Comparison of ENCODE assay signal across 11 cellular contexts in genomic region chr12:57135487-57135886, GRCh38. TPM values are rescaled to one million over a fixed set of nuclear protein-coding genes. Genes with fewer than 3 reads are reported as not detected.
DNase-seq lines count a peak whose midpoint lies in the region; ATAC-seq and TF ChIP-seq lines count a peak whose summit lies in the region.
"Had no signal": no experiment of that assay in that cellular context is flagged by ENCODE, and none has a peak within 500 bp of the region (broad histone marks: within the 10 kb centered on the region; RNA-seq: fewer than 3 reads in every experiment).

No MANE protein-coding gene starts in this region.

- H3K4me3 Mint-ChIP-seq in neural crest cell = peak overlapping the region; percentile 11

- H3F3A ChIP-seq in PC-3 (ENCODE audit: low read length, unreplicated experiment) = no peaks in the 10 kb centered on the region

- BruUV-seq in A673 (replicated peaks; lab: Mats Ljungman, UMichigan) = no TSS peak
- BruUV-seq in PC-3 (replicated peaks; lab: Mats Ljungman, UMichigan) = no TSS peak

- H3K27me3 Mint-ChIP-seq in neural crest cell (ENCODE audit: low read depth) = no peaks in the 10 kb centered on the region

- intact Hi-C loops in A673 (cut with micrococcal nuclease; ENCODE audit: unreplicated experiment) (no loop called here), PC-3 (cut with micrococcal nuclease) (no loop called here)

- ATAC-seq in SK-N-SH treated with all-trans-retinoic acid at 6 μM for 48 hours (no peak), PC-3 (no peak), GM18858 (IDR thresholded peaks at IDR 0.05; ENCODE audit: unreplicated experiment) (no peak)
- ATAC-seq: A549 had no signal

- no peaks in the 10 kb centered on the region for H3K9me3 Mint-ChIP-seq in neural crest cell

- TF ChIP-seq CTCF in A673 (conservative IDR thresholded peaks at IDR 0.05; ENCODE audit: low read depth, low read length) (no peak), foreskin fibroblast (IDR thresholded peaks at IDR 0.05; ENCODE audit: low read depth, low read length) (no peak), neural crest cell (conservative IDR thresholded peaks at IDR 0.05) (no peak), PC-3 (conservative IDR thresholded peaks at IDR 0.05; ENCODE audit: low read depth, low read length) (no peak), BE2C (IDR thresholded peaks at IDR 0.05; ENCODE audit: low read depth, low read length) (no peak)

- no peaks in the 10 kb centered on the region for H3K9me2 ChIP-seq in PC-3 (replicated peaks; ENCODE audit: low read length)

- POLR2A ChIA-PET in A673 (lab: Charles Lee; ENCODE audit: low non-redundant PET) (no interaction called here), PC-3 (lab: Charles Lee; ENCODE audit: unreplicated experiment) (no interaction called here)

- H3K27ac ChIP-seq in A673 (ENCODE audit: low read depth, low read length, poor library complexity, severe bottlenecking) (peak overlapping the region; percentile 25), PC-3 (ENCODE audit: low read length) (no peak overlapping the region)

- H2AFZ ChIP-seq in PC-3 (ENCODE audit: low read length) = no peak overlapping the region

- H3K4me3 ChIP-seq in A673 (ENCODE audit: low read depth, low read length, poor library complexity, severe bottlenecking) = no peak overlapping the region
- peak overlapping the region; percentile 35 to 48 for H3K4me3 ChIP-seq in foreskin fibroblast (ENCODE audit: low read depth in 1 of 2, low read length in 2 of 2)
- H3K4me3 ChIP-seq in PC-3 (ENCODE audit: low read length) = no peak overlapping the region
- H3K4me3 ChIP-seq in BE2C (ENCODE audit: low read depth, low read length) = no peak overlapping the region
- H3K4me3 ChIP-seq: A549 had no signal

- H3K27me3 ChIP-seq in A673 (replicated peaks; ENCODE audit: insufficient read depth, low read depth, low read length, poor library complexity) = no peaks in the 10 kb centered on the region
- H3K27me3 ChIP-seq in PC-3 (ENCODE audit: low read length) = no peaks in the 10 kb centered on the region
- no peaks in the 10 kb centered on the region for H3K27me3 ChIP-seq in BE2C

- H3K36me3 ChIP-seq in A673 (ENCODE audit: insufficient read depth, low read length, poor library complexity, severe bottlenecking) = peaks cover 6% of the 10 kb centered on the region
- no peaks in the 10 kb centered on the region for H3K36me3 ChIP-seq in PC-3 (ENCODE audit: low read depth, low read length)
- peaks cover 6% of the 10 kb centered on the region; the same call in 1 of the 2 replicates for H3K36me3 ChIP-seq in BE2C

- no peak overlapping the region for H3K9ac ChIP-seq in PC-3 (ENCODE audit: low read length)

- H3K9me3 ChIP-seq in A673 (ENCODE audit: low read depth, low read length, poor library complexity, severe bottlenecking) (no peaks in the 10 kb centered on the region), PC-3 (ENCODE audit: low read length) (no peaks in the 10 kb centered on the region), BE2C (no peaks in the 10 kb centered on the region)
- H3K9me3 ChIP-seq: A549 had no signal

- H3K4me1 ChIP-seq in A673 (ENCODE audit: insufficient read depth, low read length, poor library complexity, severe bottlenecking) (peaks cover 11% of the 10 kb centered on the region), PC-3 (ENCODE audit: insufficient read depth, low read length) (peaks cover 13% of the 10 kb centered on the region; the same call in 1 of the 2 replicates), BE2C (no peaks in the 10 kb centered on the region; the same call in none of the 2 replicates)

- DNase-seq in A673 (ENCODE audit: low spot score) (no peak), foreskin fibroblast (peak in 1 of 2 donors; percentile 87), neural crest cell (ENCODE audit: low read depth, low spot score) (no peak), PC-3 (no peak), NCI-H82 (lab: John Stamatoyannopoulos, UW) (no peak), BE2C (no peak)
- DNase-seq: KBM-7; stimulated activated CD4-positive, alpha-beta T cell treated with anti-CD3 and anti-CD28 coated beads, Interleukin-2, amount 100 ng/mL, for 24 hours had no signal

- H3K4me1 Mint-ChIP-seq in neural crest cell = peaks cover 70% of the 10 kb centered on the region

- no peaks in the 10 kb centered on the region for H3K79me2 ChIP-seq in PC-3 (ENCODE audit: low read length)

- CTCF ChIA-PET in A673 (lab: Charles Lee) = interaction anchor here (0.6 kb wide), 1 partner anchor 66 kb away, joined by 4 read pairs; no protein-coding TSS in a partner anchor
- CTCF ChIA-PET in PC-3 (lab: Charles Lee) = no interaction called here

- peaks cover 4% of the 10 kb centered on the region for H3K36me3 Mint-ChIP-seq in neural crest cell (ENCODE audit: low read depth)

- no peak overlapping the region for H3K27ac Mint-ChIP-seq in neural crest cell (ENCODE audit: unreplicated experiment)

- H3K4me2 ChIP-seq in PC-3 (ENCODE audit: low read length) = no peak overlapping the region
- H3K4me2 ChIP-seq: A549 had no signal

- no peaks in the 10 kb centered on the region for H4K20me1 ChIP-seq in PC-3 (ENCODE audit: low read length)

TF ChIP-seq in SK-N-SH treated with all-trans-retinoic acid at 6 μM for 48 hours, 23 proteins besides CTCF, POLR2A, EP300 and RAD21:
- TF ChIP-seq ZFP30 (CRISPR knock-in tag; IDR thresholded peaks at IDR 0.05) (no peak), CREB5 (CRISPR knock-in tag; IDR thresholded peaks at IDR 0.05; ENCODE audit: low read depth) (no peak), TCF4 (CRISPR knock-in tag; IDR thresholded peaks at IDR 0.05; ENCODE audit: borderline replicate concordance) (peak; percentile 21; the same call in 1 of the 2 replicates), CSDC2 (CRISPR knock-in tag; IDR thresholded peaks at IDR 0.05) (no peak), RARB (CRISPR knock-in tag; IDR thresholded peaks at IDR 0.05) (no peak), BACH2 (CRISPR knock-in tag; IDR thresholded peaks at IDR 0.05; ENCODE audit: borderline replicate concordance) (no peak), CSRNP3 (CRISPR knock-in tag; IDR thresholded peaks at IDR 0.05) (no peak)

RNA-seq across cellular contexts. Expression of gene LRP1, which starts 7.2 kb away (rescaled TPM):
- total RNA-seq in A673 (2021) (31.0 and 43.6 TPM in 2 replicates), neural crest cell (61.8 and 62.7 TPM in 2 replicates), PC-3 (2014; rRNA removed) (14.7 and 21.8 TPM in 2 replicates)
- polyA plus RNA-seq in BE2C (2012; ENCODE audit: insufficient read depth, insufficient read length, low read depth) = 6.4 TPM

RNA-seq across cellular contexts. Expression of gene LRP1-AS, which starts 11.9 kb away (rescaled TPM):
- total RNA-seq in A673 (2021) = not detected in 2 replicates
- not detected in 2 replicates for total RNA-seq in neural crest cell
- total RNA-seq in PC-3 (2014; rRNA removed) = not detected in 2 replicates
- polyA plus RNA-seq in BE2C (2012; ENCODE audit: insufficient read depth, insufficient read length, low read depth) = not detected
- polyA plus RNA-seq: A549 had no signal

RNA-seq across cellular contexts. Expression of gene STAT6, which starts 24.3 kb away (rescaled TPM):
- total RNA-seq in A673 (2021) = 96.3 and 111 TPM in 2 replicates
- 40.2 and 41.7 TPM in 2 replicates for total RNA-seq in neural crest cell
- 20.8 and 28.4 TPM in 2 replicates for total RNA-seq in PC-3 (2014; rRNA removed)
- polyA plus RNA-seq in BE2C (2012; ENCODE audit: insufficient read depth, insufficient read length, low read depth) = 1.6 TPM

RNA-seq across cellular contexts. Expression of gene NAB2, which starts 46.6 kb away (rescaled TPM):
- total RNA-seq in A673 (2021) (58.0 and 61.8 TPM in 2 replicates), neural crest cell (58.0 and 61.2 TPM in 2 replicates), PC-3 (2014; rRNA removed) (17.4 and 20.2 TPM in 2 replicates)
- 24.8 TPM for polyA plus RNA-seq in BE2C (2012; ENCODE audit: insufficient read depth, insufficient read length, low read depth)

RNA-seq across cellular contexts. Expression of gene NEMP1, which starts 56.9 kb away (rescaled TPM):
- 57.8 and 68.6 TPM in 2 replicates for total RNA-seq in A673 (2021)
- total RNA-seq in neural crest cell = 44.0 and 49.6 TPM in 2 replicates
- 16.4 and 18.3 TPM in 2 replicates for total RNA-seq in PC-3 (2014; rRNA removed)
- polyA plus RNA-seq in BE2C (2012; ENCODE audit: insufficient read depth, insufficient read length, low read depth) = 5.8 TPM

Comparison
In these comparisons a context has a peak if more than half of its experiments do, and no peak if none do; other contexts are left out.
1. H3K4me3 ChIP-seq: peak in foreskin fibroblast (2 of 2); none in A673 (single experiment), PC-3 (single experiment) and BE2C (single experiment).